ENCODE assay signal across 1 cellular context in the genomic region with DNA sequence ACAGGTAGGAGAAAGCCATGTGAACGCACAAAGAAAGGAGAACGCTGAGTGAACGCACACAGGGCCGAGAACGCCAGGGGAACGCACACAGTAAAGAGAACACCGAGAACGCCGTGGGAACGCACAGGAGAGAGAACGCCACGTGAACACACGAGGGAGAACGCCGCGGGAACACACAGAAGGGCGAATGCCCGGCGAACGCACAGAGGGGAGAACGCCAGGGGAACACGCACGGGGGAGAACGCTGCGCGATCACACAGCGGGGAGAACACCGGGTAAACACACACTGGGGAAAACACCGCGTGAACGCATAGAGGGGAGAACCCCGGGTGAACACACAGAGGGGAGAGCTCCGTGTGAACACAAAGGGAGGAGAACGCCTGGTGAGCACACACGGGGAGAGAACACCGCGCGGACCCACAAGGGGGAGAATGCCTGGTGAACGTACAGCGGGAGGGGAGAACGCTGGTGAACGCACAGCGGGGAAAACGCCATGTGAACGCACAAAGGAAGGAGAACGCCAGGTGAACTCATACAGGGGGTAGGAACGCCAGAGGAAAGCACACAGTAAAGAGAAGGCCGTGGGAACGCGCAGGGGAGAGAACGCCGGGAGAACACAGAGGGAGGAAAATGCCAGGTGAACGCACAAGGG.
TF ChIP-seq lines count a peak whose summit lies in the region.

No MANE protein-coding gene starts in this region.

TF ChIP-seq in GM12878, 131 proteins besides CTCF, POLR2A, EP300 and RAD21 (continued from another document):
- TF ChIP-seq, protein P1, sequence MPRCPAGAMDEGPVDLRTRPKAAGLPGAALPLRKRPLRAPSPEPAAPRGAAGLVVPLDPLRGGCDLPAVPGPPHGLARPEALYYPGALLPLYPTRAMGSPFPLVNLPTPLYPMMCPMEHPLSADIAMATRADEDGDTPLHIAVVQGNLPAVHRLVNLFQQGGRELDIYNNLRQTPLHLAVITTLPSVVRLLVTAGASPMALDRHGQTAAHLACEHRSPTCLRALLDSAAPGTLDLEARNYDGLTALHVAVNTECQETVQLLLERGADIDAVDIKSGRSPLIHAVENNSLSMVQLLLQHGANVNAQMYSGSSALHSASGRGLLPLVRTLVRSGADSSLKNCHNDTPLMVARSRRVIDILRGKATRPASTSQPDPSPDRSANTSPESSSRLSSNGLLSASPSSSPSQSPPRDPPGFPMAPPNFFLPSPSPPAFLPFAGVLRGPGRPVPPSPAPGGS (IDR thresholded peaks at IDR 0.05; ENCODE audit: borderline replicate concordance, insufficient read depth, low read depth, low read length, poor library complexity, severe bottlenecking) = peak; percentile 58
- no peak for TF ChIP-seq SP1 (IDR thresholded peaks at IDR 0.05; ENCODE audit: low read depth, low read length)
- 0 out of 2 replicates have a peak, but pooled peaks have one; percentile 42 for TF ChIP-seq TCF3 (IDR thresholded peaks at IDR 0.05; ENCODE audit: borderline replicate concordance, insufficient read depth, low read depth, low read length)
